1 cellular context compared by ENCODE assay signal in genomic region chr3:106212658-106213222, GRCh38.
TF ChIP-seq lines count a peak whose summit lies in the region.

No MANE protein-coding gene starts in this region.

TF ChIP-seq in HCT116, 20 proteins besides CTCF, POLR2A, EP300 and RAD21 (continued from another document):
- TF ChIP-seq REST (IDR thresholded peaks at IDR 0.05; ENCODE audit: low read depth) (no peak), EGR1 (IDR thresholded peaks at IDR 0.05; ENCODE audit: low read depth) (no peak), ZFX (IDR thresholded peaks at IDR 0.05) (no peak)
TF ChIP-seq in HCT116: peak in this region for 0.
